In the genomic region with DNA sequence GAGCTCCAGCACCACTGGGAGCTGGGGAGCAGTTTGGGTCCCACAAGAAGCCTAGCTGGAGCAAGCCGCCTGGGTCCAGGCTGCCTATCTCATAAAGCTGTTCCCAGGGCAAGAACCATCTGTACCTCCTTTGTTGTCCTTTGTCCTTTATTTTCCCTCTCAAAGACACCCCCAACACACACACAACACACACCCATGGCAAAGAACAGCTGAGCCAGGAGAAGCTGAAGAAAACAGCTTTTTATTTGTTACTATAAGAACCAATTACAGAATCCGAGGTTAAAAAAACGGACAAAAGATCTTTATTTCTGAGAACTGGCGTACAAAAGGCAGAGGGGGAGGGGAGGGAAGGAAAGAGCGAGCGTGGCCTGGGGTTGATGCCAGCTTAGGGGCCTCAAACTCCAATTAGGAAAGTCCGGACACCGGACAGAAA, we compare ENCODE assay signal across 2 cellular contexts.
TF ChIP-seq lines count a peak whose summit lies in the region.

No MANE protein-coding gene starts in this region.

TF ChIP-seq in SK-N-SH, 30 proteins besides CTCF, POLR2A, EP300 and RAD21:
- TF ChIP-seq JUND (IDR thresholded peaks at IDR 0.05) (no peak), FOSL2 (IDR thresholded peaks at IDR 0.05; ENCODE audit: borderline replicate concordance, low read depth) (no peak), ZBTB33 (IDR thresholded peaks at IDR 0.05; ENCODE audit: borderline replicate concordance, low read depth) (no peak)

TF ChIP-seq in SK-N-SH treated with all-trans-retinoic acid at 6 μM for 48 hours, 23 proteins besides CTCF, POLR2A, EP300 and RAD21:
- TF ChIP-seq RARB (CRISPR knock-in tag; IDR thresholded peaks at IDR 0.05) (no peak), ZC3H10 (CRISPR knock-in tag; IDR thresholded peaks at IDR 0.05) (no peak), BACH2 (CRISPR knock-in tag; IDR thresholded peaks at IDR 0.05; ENCODE audit: borderline replicate concordance) (no peak), ISL1 (CRISPR knock-in tag; IDR thresholded peaks at IDR 0.05) (no peak), ZFP3 (CRISPR knock-in tag; IDR thresholded peaks at IDR 0.05) (no peak)
TF ChIP-seq in SK-N-SH treated with all-trans-retinoic acid at 6 μM for 48 hours: peak in this region for 0.
